ENCODE assay signal across 24 cellular contexts in the genomic region with DNA sequence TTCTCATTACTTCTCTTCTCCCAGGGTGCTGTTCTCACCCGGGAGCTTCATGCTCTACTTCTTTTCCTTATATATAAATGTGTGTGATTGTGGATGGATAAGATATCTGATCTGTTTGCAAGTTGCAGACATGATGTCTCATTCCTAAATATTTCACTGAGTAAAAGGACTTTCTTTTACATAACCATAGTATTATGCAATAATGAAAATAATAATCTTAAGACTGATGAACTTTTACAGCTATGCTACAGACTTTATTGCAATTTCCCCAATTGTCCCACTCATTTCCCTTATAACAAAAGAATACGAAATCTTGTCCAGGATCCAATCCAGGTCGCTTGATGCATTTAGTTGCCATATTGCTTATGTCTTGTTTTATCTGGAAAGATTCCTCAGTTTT.
"Had no signal": no experiment of that assay in that cellular context is flagged by ENCODE, and none has a peak within 500 bp of the region (broad histone marks: within the 10 kb centered on the region; RNA-seq: fewer than 3 reads in every experiment).

No MANE protein-coding gene starts in this region.

- H3K27ac Mint-ChIP-seq: immature natural killer cell, mesothelial cell of epicardium had no signal

- H3K27me3 Mint-ChIP-seq: naive B cell had no signal

- H3K4me1 Mint-ChIP-seq: immature natural killer cell, mesothelial cell of epicardium, naive B cell had no signal

- H3K4me3 ChIP-seq: coronary artery, dorsolateral prefrontal cortex, esophagus muscularis mucosa, gastroesophageal sphincter, heart left ventricle, hepatocyte, left lung, lower lobe of right lung, mucosa of descending colon had no signal

- H3K4me3 Mint-ChIP-seq: immature natural killer cell, mesothelial cell of epicardium, naive B cell had no signal

- H2AFZ ChIP-seq: hepatocyte had no signal

- H3K4me1 ChIP-seq: esophagus muscularis mucosa, gastroesophageal sphincter, left lung had no signal

- H3K4me2 ChIP-seq: hepatocyte had no signal

- H3K27ac ChIP-seq: coronary artery, dorsolateral prefrontal cortex, esophagus muscularis mucosa, foreskin keratinocyte, gastroesophageal sphincter, heart left ventricle, hepatocyte, left lung, lower lobe of right lung had no signal

- H3K79me2 ChIP-seq: hepatocyte had no signal

- FAIRE-seq: colon, endothelial cell of umbilical vein, frontal cortex, islet of Langerhans had no signal

- DNase-seq: dermis blood vessel endothelial cell; dorsolateral prefrontal cortex; effector CD4-positive, alpha-beta T cell; effector memory CD4-positive, alpha-beta T cell; foreskin keratinocyte; heart left ventricle; hypothalamus; immature natural killer cell; left cardiac atrium; left lung; left ventricle myocardium superior; lower lobe of right lung; mesenchymal stem cell; mucosa of descending colon; naive B cell had no signal

- H3K36me3 Mint-ChIP-seq: immature natural killer cell, mesothelial cell of epicardium, naive B cell had no signal

- ATAC-seq: foreskin keratinocyte, gastroesophageal sphincter, heart left ventricle, left cardiac atrium, left lung, left ventricle myocardium superior, lower lobe of right lung, mucosa of descending colon had no signal

- H3K36me3 ChIP-seq: esophagus muscularis mucosa, gastroesophageal sphincter, heart left ventricle, left lung, lower lobe of right lung had no signal

- H3K9me3 ChIP-seq: esophagus muscularis mucosa, gastroesophageal sphincter, heart left ventricle, left lung, lower lobe of right lung, mucosa of descending colon had no signal

- H3K27me3 ChIP-seq: dorsolateral prefrontal cortex, esophagus muscularis mucosa, foreskin keratinocyte, gastroesophageal sphincter, heart left ventricle, hepatocyte, left lung had no signal
